8 cellular contexts compared by ENCODE assay signal in the genomic region with DNA sequence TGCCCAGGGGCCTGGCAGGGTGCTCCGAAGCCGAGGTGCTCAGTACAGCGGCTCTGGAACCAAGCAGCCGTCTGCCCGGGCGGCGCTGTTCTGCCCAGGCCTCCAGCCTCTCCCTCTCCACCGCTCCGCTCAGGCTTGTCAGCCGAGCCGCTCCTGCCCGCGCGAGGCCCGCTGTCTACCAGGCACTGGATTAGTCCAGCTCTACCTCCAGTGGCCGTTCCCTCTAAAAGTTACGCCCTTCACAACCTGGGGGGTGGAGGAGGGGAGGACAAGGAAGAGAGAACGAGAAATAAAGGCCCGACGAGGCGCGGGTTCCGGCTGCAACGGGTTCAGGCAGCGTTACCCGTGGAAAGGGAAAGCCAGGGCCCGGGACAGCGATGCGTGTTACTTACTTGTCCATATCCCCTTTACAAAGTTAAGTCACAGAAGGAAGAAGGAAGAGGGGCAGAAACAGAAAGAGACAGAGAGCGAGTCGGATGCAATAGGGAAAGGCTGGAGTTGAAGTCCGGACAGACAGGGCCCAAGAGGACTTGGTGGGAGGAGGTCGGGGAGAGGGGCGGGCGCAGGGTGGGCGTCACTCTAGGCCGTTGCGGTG. TPM values are rescaled to one million over a fixed set of nuclear protein-coding genes. Genes with fewer than 3 reads are reported as not detected.
DNase-seq lines count a peak whose midpoint lies in the region; ATAC-seq and TF ChIP-seq lines count a peak whose summit lies in the region.

No MANE protein-coding gene starts in this region.

- peak; percentile 62 for DNase-seq in D341Med (ENCODE audit: low spot score)
- DNase-seq in dorsolateral prefrontal cortex = no peak
- DNase-seq in natural killer cell treated with Interleukin-12 subunit alpha and Interleukin-12 subunit beta and Interleukin-15 and Interleukin-18, amount 100 ng/mL, for 72 hours (ENCODE audit: low spot score) = no peak
- DNase-seq in SKM-1 treated with dmso at 0.1 percent for 144 hours (lab: John Stamatoyannopoulos, UW; ENCODE audit: unreplicated experiment) = no peak
- no peak for DNase-seq in AG08396 (ENCODE audit: low spot score)
- DNase-seq in cortex of kidney (lab: John Stamatoyannopoulos, UW) = no peak
- no peak for DNase-seq in midbrain (lab: John Stamatoyannopoulos, UW)

- intact Hi-C loops in dorsolateral prefrontal cortex (cut with DNase I) = loop anchor here in 1 of 2 donors (10.0 kb wide), 2 partner anchors 641 to 721 kb away; a partner anchor contains a TSS

- peak overlapping the region; percentile 24 to 53 for H3K27ac Mint-ChIP-seq in natural killer cell treated with Interleukin-12 subunit alpha and Interleukin-12 subunit beta and Interleukin-15 and Interleukin-18, amount 100 ng/mL, for 72 hours

- peaks cover 55 to 76% of the 10 kb centered on the region in 2 donors for H3K27me3 Mint-ChIP-seq in natural killer cell treated with Interleukin-12 subunit alpha and Interleukin-12 subunit beta and Interleukin-15 and Interleukin-18, amount 100 ng/mL, for 72 hours

- peak overlapping the region; percentile 80 for H3K4me3 Mint-ChIP-seq in natural killer cell treated with Interleukin-12 subunit alpha and Interleukin-12 subunit beta and Interleukin-15 and Interleukin-18, amount 100 ng/mL, for 72 hours

- no peaks in the 10 kb centered on the region for H3K9me3 Mint-ChIP-seq in natural killer cell treated with Interleukin-12 subunit alpha and Interleukin-12 subunit beta and Interleukin-15 and Interleukin-18, amount 100 ng/mL, for 72 hours

- H3K4me1 Mint-ChIP-seq in natural killer cell treated with Interleukin-12 subunit alpha and Interleukin-12 subunit beta and Interleukin-15 and Interleukin-18, amount 100 ng/mL, for 72 hours (ENCODE audit: low read depth in 2 of 2) = peaks cover 17 to 25% of the 10 kb centered on the region in 2 donors

- peak; percentile 62 for ATAC-seq in HG03432 (IDR thresholded peaks at IDR 0.05; ENCODE audit: unreplicated experiment)
- peak; percentile 51 to 70 for ATAC-seq in natural killer cell treated with Interleukin-12 subunit alpha and Interleukin-12 subunit beta and Interleukin-15 and Interleukin-18, amount 100 ng/mL, for 72 hours

- H3K36me3 Mint-ChIP-seq in natural killer cell treated with Interleukin-12 subunit alpha and Interleukin-12 subunit beta and Interleukin-15 and Interleukin-18, amount 100 ng/mL, for 72 hours = peaks cover 31% of the 10 kb centered on the region

- H3K4me3 ChIP-seq in dorsolateral prefrontal cortex = peak overlapping the region in 53 of 59 donors; percentile 15 to 64 (median 36)

- no peak for TF ChIP-seq CTCF in dorsolateral prefrontal cortex (IDR thresholded peaks at IDR 0.05 in 54 of 56, conservative IDR thresholded peaks at IDR 0.05 in 2 of 56; ENCODE audit: low read depth in 1 of 56, partially characterized antibody in 56 of 56)

- no peak overlapping the region for H3K27ac ChIP-seq in dorsolateral prefrontal cortex

- peaks cover 14 to 100% (median 97%) of the 10 kb centered on the region in 45 donors for H3K27me3 ChIP-seq in dorsolateral prefrontal cortex

RNA-seq across cellular contexts. Expression of a gene that starts 2.9 kb away (rescaled TPM):
- 1 to 10 TPM in 85 of 120 experiments, under 1 TPM in 35; 0.21 to 3.7 (median 1.2) TPM for total RNA-seq in dorsolateral prefrontal cortex
- total RNA-seq in natural killer cell treated with Interleukin-12 subunit alpha and Interleukin-12 subunit beta and Interleukin-15 and Interleukin-18, amount 100 ng/mL, for 72 hours = not detected
